8 cellular contexts compared by ENCODE assay signal in the genomic region with DNA sequence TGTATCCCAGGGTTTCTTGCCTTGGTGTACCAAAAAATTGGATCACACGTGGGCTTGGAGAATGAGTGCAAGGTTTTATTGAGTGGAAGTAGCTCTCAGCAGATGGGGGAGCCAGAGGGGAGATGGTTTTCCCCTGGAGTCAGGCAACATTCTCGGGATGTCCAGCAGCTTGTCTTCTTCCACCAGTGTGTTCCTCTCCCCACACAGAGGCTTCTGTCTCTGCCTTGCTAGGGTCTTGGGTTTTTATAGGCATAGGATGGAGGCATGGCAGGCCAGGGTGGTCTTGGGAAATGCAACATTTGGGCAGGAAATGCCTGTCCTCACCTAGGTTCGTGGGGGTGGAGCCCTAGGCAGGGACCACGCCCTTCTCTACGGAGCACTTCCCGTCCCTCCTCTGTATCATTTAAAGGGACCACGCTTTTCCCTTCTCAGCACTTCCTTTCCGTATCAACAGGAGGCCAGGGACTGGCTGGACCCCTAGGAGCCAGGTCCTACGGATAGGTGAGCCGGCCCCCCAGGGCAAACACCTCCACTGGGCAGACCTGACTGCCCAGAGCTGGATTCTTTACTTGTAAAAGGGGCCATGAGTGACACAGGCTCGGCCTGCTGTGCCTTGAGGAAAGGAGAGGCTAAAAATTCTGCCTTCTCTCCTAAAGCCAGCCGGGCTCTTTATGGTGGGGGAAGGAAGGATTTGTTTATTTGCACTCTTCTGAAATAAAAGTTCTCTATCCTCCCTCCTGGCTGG. TPM values are rescaled to one million over a fixed set of nuclear protein-coding genes. Genes with fewer than 3 reads are reported as not detected.
A peak's percentile ranks its signal among the peaks of the same experiment; 100 is the strongest.
DNase-seq lines count a peak whose midpoint lies in the region; ATAC-seq and TF ChIP-seq lines count a peak whose summit lies in the region.

No MANE protein-coding gene starts in this region.

- DNase-seq in AG08396 (ENCODE audit: low spot score) (peak; percentile 74), MG63 (peak; percentile 60), mesothelial cell of epicardium (ENCODE audit: low spot score in 2 of 2, unreplicated experiment in 2 of 2) (peak in 1 of 2 experiments; percentile 45)
- peak; percentile 63 to 67 for DNase-seq in activated CD4-positive, alpha-beta T cell treated with anti-CD3 and anti-CD28 coated beads for 4 hours
- peak; percentile 34 for DNase-seq in effector CD4-positive, alpha-beta T cell
- DNase-seq in stimulated activated CD8-positive, alpha-beta memory T cell treated with anti-CD3 and anti-CD28 coated beads, Interleukin-4, amount 100 ng/mL, for 48 hours = peak; percentile 80

- H3K4me1 Mint-ChIP-seq in mesothelial cell of epicardium = peaks cover 47% of the 10 kb centered on the region

- no peaks in the 10 kb centered on the region for H3K9me3 ChIP-seq in MG63

- no peak for TF ChIP-seq CTCF in mesothelial cell of epicardium (IDR thresholded peaks at IDR 0.05; ENCODE audit: unreplicated experiment)

- peak overlapping the region; percentile 73 for H3K4me3 Mint-ChIP-seq in mesothelial cell of epicardium

- ATAC-seq in GM19395 (IDR thresholded peaks at IDR 0.05; ENCODE audit: unreplicated experiment) = peak; percentile 76
- no peak for ATAC-seq in GM18858 (IDR thresholded peaks at IDR 0.05; ENCODE audit: unreplicated experiment)

- H3K27me3 Mint-ChIP-seq in mesothelial cell of epicardium (ENCODE audit: low read depth) = no peaks in the 10 kb centered on the region

- no peaks in the 10 kb centered on the region for H3K27me3 ChIP-seq in MG63

- peak overlapping the region; percentile 95 for H3K27ac Mint-ChIP-seq in mesothelial cell of epicardium

- no peaks in the 10 kb centered on the region for H3K9me3 Mint-ChIP-seq in mesothelial cell of epicardium

- no peaks in the 10 kb centered on the region for H3K36me3 ChIP-seq in MG63

- peak overlapping the region; percentile 67 for H3K4me3 ChIP-seq in MG63

- H3K36me3 Mint-ChIP-seq in mesothelial cell of epicardium = no peaks in the 10 kb centered on the region

RNA-seq across cellular contexts. Expression of a gene that starts 55.3 kb away (rescaled TPM):
- total RNA-seq in MG63 (2014; rRNA removed; shearing (Covaris generic); ENCODE audit: low replicate concordance) = not detected in 2 replicates
- not detected in 3 replicates for total RNA-seq in mesothelial cell of epicardium
